1 cellular context compared by ENCODE assay signal in the genomic region with DNA sequence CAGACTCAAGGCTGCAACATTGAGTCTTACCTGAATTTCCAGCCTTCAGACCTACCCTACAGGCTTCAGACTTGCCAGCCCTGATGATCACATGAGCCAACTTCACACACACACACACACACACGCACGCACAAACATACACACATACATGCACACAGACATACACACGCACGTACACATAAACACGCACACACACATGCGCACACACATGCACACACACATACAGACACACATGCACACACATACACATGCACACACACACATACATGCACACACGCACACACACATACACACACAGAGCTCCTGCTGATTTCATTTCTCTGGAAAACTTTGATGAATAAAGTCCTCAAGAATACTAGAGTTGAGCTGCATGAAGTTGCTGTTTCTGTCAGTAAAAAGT.
TF ChIP-seq lines count a peak whose summit lies in the region.

No MANE protein-coding gene starts in this region.

TF ChIP-seq in HepG2, 621 proteins besides CTCF, POLR2A, EP300 and RAD21 (continued from another document and continues in another):
- TF ChIP-seq REPIN1 (CRISPR knock-in tag; IDR thresholded peaks at IDR 0.05; ENCODE audit: borderline replicate concordance, low read depth) (no peak), SP4 (CRISPR knock-in tag; IDR thresholded peaks at IDR 0.05) (peak; percentile 58; the same call in 1 of the 2 replicates), MEIS1 (CRISPR knock-in tag; IDR thresholded peaks at IDR 0.05; ENCODE audit: borderline replicate concordance) (no peak), GABPA (IDR thresholded peaks at IDR 0.05; ENCODE audit: low read depth, low read length) (no peak), GABPA (CRISPR knock-in tag; IDR thresholded peaks at IDR 0.05; ENCODE audit: low read depth) (no peak), IKZF1 (IDR thresholded peaks at IDR 0.05) (no peak), ZNF792 (CRISPR knock-in tag; IDR thresholded peaks at IDR 0.05) (no peak), IRF2 (CRISPR knock-in tag; IDR thresholded peaks at IDR 0.05) (no peak), POGZ (CRISPR knock-in tag; IDR thresholded peaks at IDR 0.05) (no peak), ZNF780A (CRISPR knock-in tag; IDR thresholded peaks at IDR 0.05) (0 out of 2 replicates have a peak, but pooled peaks have one; percentile 36), MLLT10 (CRISPR knock-in tag; IDR thresholded peaks at IDR 0.05) (no peak), ZNF44 (CRISPR knock-in tag; IDR thresholded peaks at IDR 0.05) (no peak), FOSL1 (CRISPR knock-in tag; IDR thresholded peaks at IDR 0.05; ENCODE audit: borderline replicate concordance) (no peak), HNRNPH1 (optimal IDR thresholded peaks at IDR 0.05; ENCODE audit: low read depth, low read length) (no peak), PHF8 (CRISPR knock-in tag; IDR thresholded peaks at IDR 0.05) (no peak), DR1 (CRISPR knock-in tag; IDR thresholded peaks at IDR 0.05) (no peak), TRIM24 (CRISPR knock-in tag; IDR thresholded peaks at IDR 0.05) (no peak), KMT2B (CRISPR knock-in tag; IDR thresholded peaks at IDR 0.05) (no peak), HOXA9 (CRISPR knock-in tag; IDR thresholded peaks at IDR 0.05; ENCODE audit: borderline replicate concordance) (0 out of 2 replicates have a peak, but pooled peaks have one; percentile 68), NFATC3 (CRISPR knock-in tag; IDR thresholded peaks at IDR 0.05) (no peak), ZNF101 (CRISPR knock-in tag; IDR thresholded peaks at IDR 0.05; ENCODE audit: borderline replicate concordance, low read depth) (no peak), SP5 (CRISPR knock-in tag; IDR thresholded peaks at IDR 0.05; ENCODE audit: borderline replicate concordance, low read depth) (no peak), MAFK (conservative IDR thresholded peaks at IDR 0.05 in 1 of 2, IDR thresholded peaks at IDR 0.05 in 1 of 2; ENCODE audit: low read length in 2 of 2) (no peak), FOXA1 (IDR thresholded peaks at IDR 0.05) (0 out of 2 replicates have a peak, but pooled peaks have one; percentile 8), FOXA1 (CRISPR knock-in tag; IDR thresholded peaks at IDR 0.05) (no peak), ARNT (IDR thresholded peaks at IDR 0.05) (no peak), ZSCAN29 (CRISPR knock-in tag; conservative IDR thresholded peaks at IDR 0.05) (no peak), CHD2 (IDR thresholded peaks at IDR 0.05; ENCODE audit: low read depth, low read length) (no peak), GFI1 (CRISPR knock-in tag; IDR thresholded peaks at IDR 0.05; ENCODE audit: borderline replicate concordance) (no peak), NFYC (CRISPR knock-in tag; IDR thresholded peaks at IDR 0.05) (no peak), ZNF20 (CRISPR knock-in tag; IDR thresholded peaks at IDR 0.05) (no peak), ZC3H4 (CRISPR knock-in tag; IDR thresholded peaks at IDR 0.05; ENCODE audit: borderline replicate concordance) (0 out of 2 replicates have a peak, but pooled peaks have one; percentile 51), ZNF660 (CRISPR knock-in tag; IDR thresholded peaks at IDR 0.05; ENCODE audit: borderline replicate concordance, low read depth) (no peak), HNRNPL (IDR thresholded peaks at IDR 0.05; ENCODE audit: low read depth, low read length) (0 out of 2 replicates have a peak, but pooled peaks have one; percentile 24), GLI4 (CRISPR knock-in tag; IDR thresholded peaks at IDR 0.05; ENCODE audit: borderline replicate concordance) (no peak), ZBTB38 (CRISPR knock-in tag; IDR thresholded peaks at IDR 0.05) (0 out of 2 replicates have a peak, but pooled peaks have one; percentile 37), BRD4 (CRISPR knock-in tag; IDR thresholded peaks at IDR 0.05) (no peak), EED (CRISPR knock-in tag; IDR thresholded peaks at IDR 0.05) (no peak), ZNF292 (CRISPR knock-in tag; IDR thresholded peaks at IDR 0.05; ENCODE audit: borderline replicate concordance, low read depth) (no peak)
- TF ChIP-seq, protein P1, sequence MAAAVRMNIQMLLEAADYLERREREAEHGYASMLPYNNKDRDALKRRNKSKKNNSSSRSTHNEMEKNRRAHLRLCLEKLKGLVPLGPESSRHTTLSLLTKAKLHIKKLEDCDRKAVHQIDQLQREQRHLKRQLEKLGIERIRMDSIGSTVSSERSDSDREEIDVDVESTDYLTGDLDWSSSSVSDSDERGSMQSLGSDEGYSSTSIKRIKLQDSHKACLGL (CRISPR knock-in tag; IDR thresholded peaks at IDR 0.05) = no peak
- TF ChIP-seq, protein P2, sequence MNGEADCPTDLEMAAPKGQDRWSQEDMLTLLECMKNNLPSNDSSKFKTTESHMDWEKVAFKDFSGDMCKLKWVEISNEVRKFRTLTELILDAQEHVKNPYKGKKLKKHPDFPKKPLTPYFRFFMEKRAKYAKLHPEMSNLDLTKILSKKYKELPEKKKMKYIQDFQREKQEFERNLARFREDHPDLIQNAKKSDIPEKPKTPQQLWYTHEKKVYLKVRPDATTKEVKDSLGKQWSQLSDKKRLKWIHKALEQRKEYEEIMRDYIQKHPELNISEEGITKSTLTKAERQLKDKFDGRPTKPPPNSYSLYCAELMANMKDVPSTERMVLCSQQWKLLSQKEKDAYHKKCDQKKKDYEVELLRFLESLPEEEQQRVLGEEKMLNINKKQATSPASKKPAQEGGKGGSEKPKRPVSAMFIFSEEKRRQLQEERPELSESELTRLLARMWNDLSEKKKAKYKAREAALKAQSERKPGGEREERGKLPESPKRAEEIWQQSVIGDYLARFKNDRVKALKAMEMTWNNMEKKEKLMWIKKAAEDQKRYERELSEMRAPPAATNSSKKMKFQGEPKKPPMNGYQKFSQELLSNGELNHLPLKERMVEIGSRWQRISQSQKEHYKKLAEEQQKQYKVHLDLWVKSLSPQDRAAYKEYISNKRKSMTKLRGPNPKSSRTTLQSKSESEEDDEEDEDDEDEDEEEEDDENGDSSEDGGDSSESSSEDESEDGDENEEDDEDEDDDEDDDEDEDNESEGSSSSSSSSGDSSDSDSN (CRISPR knock-in tag; IDR thresholded peaks at IDR 0.05) = no peak
- TF ChIP-seq, protein P3, sequence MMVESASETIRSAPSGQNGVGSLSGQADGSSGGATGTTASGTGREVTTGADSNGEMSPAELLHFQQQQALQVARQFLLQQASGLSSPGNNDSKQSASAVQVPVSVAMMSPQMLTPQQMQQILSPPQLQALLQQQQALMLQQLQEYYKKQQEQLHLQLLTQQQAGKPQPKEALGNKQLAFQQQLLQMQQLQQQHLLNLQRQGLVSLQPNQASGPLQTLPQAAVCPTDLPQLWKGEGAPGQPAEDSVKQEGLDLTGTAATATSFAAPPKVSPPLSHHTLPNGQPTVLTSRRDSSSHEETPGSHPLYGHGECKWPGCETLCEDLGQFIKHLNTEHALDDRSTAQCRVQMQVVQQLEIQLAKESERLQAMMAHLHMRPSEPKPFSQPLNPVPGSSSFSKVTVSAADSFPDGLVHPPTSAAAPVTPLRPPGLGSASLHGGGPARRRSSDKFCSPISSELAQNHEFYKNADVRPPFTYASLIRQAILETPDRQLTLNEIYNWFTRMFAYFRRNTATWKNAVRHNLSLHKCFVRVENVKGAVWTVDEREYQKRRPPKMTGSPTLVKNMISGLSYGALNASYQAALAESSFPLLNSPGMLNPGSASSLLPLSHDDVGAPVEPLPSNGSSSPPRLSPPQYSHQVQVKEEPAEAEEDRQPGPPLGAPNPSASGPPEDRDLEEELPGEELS (CRISPR knock-in tag; IDR thresholded peaks at IDR 0.05) = no peak
- TF ChIP-seq, protein P4, sequence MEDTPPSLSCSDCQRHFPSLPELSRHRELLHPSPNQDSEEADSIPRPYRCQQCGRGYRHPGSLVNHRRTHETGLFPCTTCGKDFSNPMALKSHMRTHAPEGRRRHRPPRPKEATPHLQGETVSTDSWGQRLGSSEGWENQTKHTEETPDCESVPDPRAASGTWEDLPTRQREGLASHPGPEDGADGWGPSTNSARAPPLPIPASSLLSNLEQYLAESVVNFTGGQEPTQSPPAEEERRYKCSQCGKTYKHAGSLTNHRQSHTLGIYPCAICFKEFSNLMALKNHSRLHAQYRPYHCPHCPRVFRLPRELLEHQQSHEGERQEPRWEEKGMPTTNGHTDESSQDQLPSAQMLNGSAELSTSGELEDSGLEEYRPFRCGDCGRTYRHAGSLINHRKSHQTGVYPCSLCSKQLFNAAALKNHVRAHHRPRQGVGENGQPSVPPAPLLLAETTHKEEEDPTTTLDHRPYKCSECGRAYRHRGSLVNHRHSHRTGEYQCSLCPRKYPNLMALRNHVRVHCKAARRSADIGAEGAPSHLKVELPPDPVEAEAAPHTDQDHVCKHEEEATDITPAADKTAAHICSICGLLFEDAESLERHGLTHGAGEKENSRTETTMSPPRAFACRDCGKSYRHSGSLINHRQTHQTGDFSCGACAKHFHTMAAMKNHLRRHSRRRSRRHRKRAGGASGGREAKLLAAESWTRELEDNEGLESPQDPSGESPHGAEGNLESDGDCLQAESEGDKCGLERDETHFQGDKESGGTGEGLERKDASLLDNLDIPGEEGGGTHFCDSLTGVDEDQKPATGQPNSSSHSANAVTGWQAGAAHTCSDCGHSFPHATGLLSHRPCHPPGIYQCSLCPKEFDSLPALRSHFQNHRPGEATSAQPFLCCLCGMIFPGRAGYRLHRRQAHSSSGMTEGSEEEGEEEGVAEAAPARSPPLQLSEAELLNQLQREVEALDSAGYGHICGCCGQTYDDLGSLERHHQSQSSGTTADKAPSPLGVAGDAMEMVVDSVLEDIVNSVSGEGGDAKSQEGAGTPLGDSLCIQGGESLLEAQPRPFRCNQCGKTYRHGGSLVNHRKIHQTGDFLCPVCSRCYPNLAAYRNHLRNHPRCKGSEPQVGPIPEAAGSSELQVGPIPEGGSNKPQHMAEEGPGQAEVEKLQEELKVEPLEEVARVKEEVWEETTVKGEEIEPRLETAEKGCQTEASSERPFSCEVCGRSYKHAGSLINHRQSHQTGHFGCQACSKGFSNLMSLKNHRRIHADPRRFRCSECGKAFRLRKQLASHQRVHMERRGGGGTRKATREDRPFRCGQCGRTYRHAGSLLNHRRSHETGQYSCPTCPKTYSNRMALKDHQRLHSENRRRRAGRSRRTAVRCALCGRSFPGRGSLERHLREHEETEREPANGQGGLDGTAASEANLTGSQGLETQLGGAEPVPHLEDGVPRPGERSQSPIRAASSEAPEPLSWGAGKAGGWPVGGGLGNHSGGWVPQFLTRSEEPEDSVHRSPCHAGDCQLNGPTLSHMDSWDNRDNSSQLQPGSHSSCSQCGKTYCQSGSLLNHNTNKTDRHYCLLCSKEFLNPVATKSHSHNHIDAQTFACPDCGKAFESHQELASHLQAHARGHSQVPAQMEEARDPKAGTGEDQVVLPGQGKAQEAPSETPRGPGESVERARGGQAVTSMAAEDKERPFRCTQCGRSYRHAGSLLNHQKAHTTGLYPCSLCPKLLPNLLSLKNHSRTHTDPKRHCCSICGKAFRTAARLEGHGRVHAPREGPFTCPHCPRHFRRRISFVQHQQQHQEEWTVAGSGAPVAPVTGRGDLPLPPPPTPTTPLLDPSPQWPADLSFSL (CRISPR knock-in tag; IDR thresholded peaks at IDR 0.05) = peak; percentile 67
- TF ChIP-seq, protein P5, sequence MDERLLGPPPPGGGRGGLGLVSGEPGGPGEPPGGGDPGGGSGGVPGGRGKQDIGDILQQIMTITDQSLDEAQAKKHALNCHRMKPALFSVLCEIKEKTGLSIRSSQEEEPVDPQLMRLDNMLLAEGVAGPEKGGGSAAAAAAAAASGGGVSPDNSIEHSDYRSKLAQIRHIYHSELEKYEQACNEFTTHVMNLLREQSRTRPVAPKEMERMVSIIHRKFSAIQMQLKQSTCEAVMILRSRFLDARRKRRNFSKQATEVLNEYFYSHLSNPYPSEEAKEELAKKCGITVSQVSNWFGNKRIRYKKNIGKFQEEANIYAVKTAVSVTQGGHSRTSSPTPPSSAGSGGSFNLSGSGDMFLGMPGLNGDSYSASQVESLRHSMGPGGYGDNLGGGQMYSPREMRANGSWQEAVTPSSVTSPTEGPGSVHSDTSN (CRISPR knock-in tag; IDR thresholded peaks at IDR 0.05) = no peak
- TF ChIP-seq, protein P6, sequence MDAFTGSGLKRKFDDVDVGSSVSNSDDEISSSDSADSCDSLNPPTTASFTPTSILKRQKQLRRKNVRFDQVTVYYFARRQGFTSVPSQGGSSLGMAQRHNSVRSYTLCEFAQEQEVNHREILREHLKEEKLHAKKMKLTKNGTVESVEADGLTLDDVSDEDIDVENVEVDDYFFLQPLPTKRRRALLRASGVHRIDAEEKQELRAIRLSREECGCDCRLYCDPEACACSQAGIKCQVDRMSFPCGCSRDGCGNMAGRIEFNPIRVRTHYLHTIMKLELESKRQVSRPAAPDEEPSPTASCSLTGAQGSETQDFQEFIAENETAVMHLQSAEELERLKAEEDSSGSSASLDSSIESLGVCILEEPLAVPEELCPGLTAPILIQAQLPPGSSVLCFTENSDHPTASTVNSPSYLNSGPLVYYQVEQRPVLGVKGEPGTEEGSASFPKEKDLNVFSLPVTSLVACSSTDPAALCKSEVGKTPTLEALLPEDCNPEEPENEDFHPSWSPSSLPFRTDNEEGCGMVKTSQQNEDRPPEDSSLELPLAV (CRISPR knock-in tag; conservative IDR thresholded peaks at IDR 0.05; ENCODE audit: low read depth) = no peak
- TF ChIP-seq, protein P7, sequence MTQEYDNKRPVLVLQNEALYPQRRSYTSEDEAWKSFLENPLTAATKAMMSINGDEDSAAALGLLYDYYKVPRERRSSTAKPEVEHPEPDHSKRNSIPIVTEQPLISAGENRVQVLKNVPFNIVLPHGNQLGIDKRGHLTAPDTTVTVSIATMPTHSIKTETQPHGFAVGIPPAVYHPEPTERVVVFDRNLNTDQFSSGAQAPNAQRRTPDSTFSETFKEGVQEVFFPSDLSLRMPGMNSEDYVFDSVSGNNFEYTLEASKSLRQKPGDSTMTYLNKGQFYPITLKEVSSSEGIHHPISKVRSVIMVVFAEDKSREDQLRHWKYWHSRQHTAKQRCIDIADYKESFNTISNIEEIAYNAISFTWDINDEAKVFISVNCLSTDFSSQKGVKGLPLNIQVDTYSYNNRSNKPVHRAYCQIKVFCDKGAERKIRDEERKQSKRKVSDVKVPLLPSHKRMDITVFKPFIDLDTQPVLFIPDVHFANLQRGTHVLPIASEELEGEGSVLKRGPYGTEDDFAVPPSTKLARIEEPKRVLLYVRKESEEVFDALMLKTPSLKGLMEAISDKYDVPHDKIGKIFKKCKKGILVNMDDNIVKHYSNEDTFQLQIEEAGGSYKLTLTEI (CRISPR knock-in tag; conservative IDR thresholded peaks at IDR 0.05) = no peak
